Comparison of ENCODE assay signal across 8 cellular contexts in the genomic region with DNA sequence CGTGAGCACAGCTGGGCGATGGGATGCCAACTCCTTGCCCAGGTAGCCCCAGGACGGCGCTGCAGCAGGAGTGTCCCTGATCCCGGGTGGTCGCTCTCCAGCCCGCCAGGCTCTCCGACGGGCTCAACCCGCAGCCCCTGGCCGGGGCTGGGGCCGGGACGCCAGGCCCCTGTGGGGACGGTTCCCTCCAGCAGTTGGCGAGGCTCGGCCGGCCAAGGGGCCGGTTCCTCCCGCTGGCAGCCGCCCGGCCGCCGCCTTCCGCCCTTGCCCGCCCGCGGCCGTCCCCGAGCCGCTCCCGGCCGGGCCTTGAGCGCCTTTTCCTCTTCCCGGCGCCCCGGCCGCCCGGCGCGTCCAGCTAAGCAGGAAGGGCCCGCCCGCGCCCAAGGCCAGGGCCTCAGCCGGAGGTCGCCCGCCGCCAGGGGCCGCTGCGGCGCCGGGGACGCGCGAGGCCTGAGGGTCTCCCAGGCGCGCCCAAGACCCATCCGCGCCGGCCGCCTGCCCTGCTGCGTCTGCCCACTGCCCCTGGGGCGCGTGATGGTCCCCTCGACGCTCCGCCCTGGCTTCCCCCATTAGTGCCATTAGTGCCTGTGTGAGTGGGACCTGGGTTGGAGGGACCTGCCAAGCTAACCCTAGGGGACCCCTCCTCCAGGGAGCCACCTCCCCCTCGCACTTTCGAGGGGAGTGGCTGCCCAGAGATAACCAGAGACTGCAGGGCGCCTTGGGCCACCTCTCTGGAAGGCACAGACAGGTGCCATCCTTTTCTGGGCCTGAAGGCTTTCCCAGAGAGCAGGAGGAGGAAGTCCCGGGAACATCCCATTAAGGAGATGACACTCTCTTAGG.
DNase-seq lines count a peak whose midpoint lies in the region; ATAC-seq and TF ChIP-seq lines count a peak whose summit lies in the region.

No MANE protein-coding gene starts in this region.

- no peaks in the 10 kb centered on the region for H3K27me3 ChIP-seq in MG63
- H3K27me3 ChIP-seq in suprapubic skin = peaks cover 44% of the 10 kb centered on the region

- no peak for TF ChIP-seq EP300 in suprapubic skin (IDR thresholded peaks at IDR 0.05)

- DNase-seq in D341Med (ENCODE audit: low spot score) (peak; percentile 87), MG63 (peak; percentile 48), astrocyte of the hippocampus (ENCODE audit: low read depth, low spot score) (peak; percentile 78), iPS-NIHi11 (ENCODE audit: low spot score) (peak; percentile 95), suprapubic skin (ENCODE audit: low spot score in 2 of 2) (no peak), HPDE6-E6E7 (ENCODE audit: extremely low spot score) (no peak)

- TF ChIP-seq POLR2A in suprapubic skin (IDR thresholded peaks at IDR 0.05) = no peak

- H3K4me1 ChIP-seq in suprapubic skin = peaks cover 19% of the 10 kb centered on the region

- H3K27ac ChIP-seq in suprapubic skin = no peak overlapping the region

- TF ChIP-seq CTCF in suprapubic skin (IDR thresholded peaks at IDR 0.05) = peak in 1 of 2 donors; percentile 71

- H3K9me3 ChIP-seq in MG63 (no peaks in the 10 kb centered on the region), suprapubic skin (no peaks in the 10 kb centered on the region)

- H3K4me3 ChIP-seq in MG63 (no peak overlapping the region), suprapubic skin (peak overlapping the region; percentile 33)

- H3K36me3 ChIP-seq in MG63 (no peaks in the 10 kb centered on the region), suprapubic skin (no peaks in the 10 kb centered on the region)

- ATAC-seq in HG03175 (IDR thresholded peaks at IDR 0.05; ENCODE audit: unreplicated experiment) (no peak), GM21737 (IDR thresholded peaks at IDR 0.05; ENCODE audit: unreplicated experiment) (no peak)

- 45% methylated on average over 5 of the region's 70 CpGs for WGBS in suprapubic skin

Comparison
In these comparisons a context has a peak if more than half of its experiments do, and no peak if none do; other contexts are left out.
1. DNase-seq: peak in D341Med (single experiment), MG63 (single experiment), astrocyte of the hippocampus (single experiment) and iPS-NIHi11 (single experiment); none in suprapubic skin (0 of 2) and HPDE6-E6E7 (single experiment).